Comparison of ENCODE assay signal across 24 cellular contexts in the genomic region with DNA sequence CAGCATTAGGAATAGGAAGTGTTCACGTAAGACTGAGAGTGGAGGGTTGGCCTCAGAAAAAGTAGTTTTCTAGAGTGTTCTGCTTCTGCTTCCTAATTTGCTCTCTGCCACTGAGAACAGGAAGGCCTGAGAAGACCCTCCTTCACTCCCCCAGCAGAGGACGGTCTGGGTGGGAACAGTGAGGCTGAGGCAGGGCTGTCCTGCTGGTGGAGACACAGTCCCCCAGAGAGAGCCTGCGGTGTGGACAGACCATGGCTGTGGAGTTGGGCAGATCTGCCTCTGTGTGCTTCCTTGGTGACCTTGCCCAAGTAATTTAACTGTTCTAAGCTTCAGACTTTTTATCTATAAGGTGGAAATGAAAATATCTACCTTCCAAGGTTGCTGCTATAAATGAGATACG.
"Had no signal": no experiment of that assay in that cellular context is flagged by ENCODE, and none has a peak within 500 bp of the region (broad histone marks: within the 10 kb centered on the region; RNA-seq: fewer than 3 reads in every experiment).

No MANE protein-coding gene starts in this region.

- H3K9me3 ChIP-seq: colonic mucosa, esophagus squamous epithelium, gastrocnemius medialis, left lung, lower lobe of right lung, mucosa of descending colon had no signal

- ATAC-seq: effector memory CD8-positive, alpha-beta T cell; esophagus mucosa; gastrocnemius medialis; heart right ventricle; left cardiac atrium; left lung; left ventricle myocardium superior; mucosa of descending colon had no signal

- H3K27me3 Mint-ChIP-seq: dendritic cell treated with granulocyte-macrophage colony-stimulating factor and Interleukin-4, amounts not matched to agents 40 ng/mL and 50 ng/mL, for 4 days had no signal

- H3K4me1 ChIP-seq: colonic mucosa, lower lobe of right lung had no signal

- H3K4me3 Mint-ChIP-seq: dendritic cell treated with granulocyte-macrophage colony-stimulating factor and Interleukin-4, amounts not matched to agents 40 ng/mL and 50 ng/mL, for 4 days; effector memory CD8-positive, alpha-beta T cell; endodermal cell; mesothelial cell of epicardium; naive B cell had no signal

- H3K36me3 ChIP-seq: colonic mucosa, esophagus squamous epithelium, gastrocnemius medialis, heart right ventricle, left lung, lower lobe of right lung had no signal

- H3K27ac Mint-ChIP-seq: dendritic cell treated with granulocyte-macrophage colony-stimulating factor and Interleukin-4, amounts not matched to agents 40 ng/mL and 50 ng/mL, for 4 days; effector memory CD8-positive, alpha-beta T cell; endodermal cell; mesothelial cell of epicardium had no signal

- H3K27ac ChIP-seq: colonic mucosa, epithelial cell of prostate, esophagus squamous epithelium, gastrocnemius medialis, heart right ventricle, left lung, lower lobe of right lung had no signal

- H3K4me3 ChIP-seq: colonic mucosa, esophagus squamous epithelium, gastrocnemius medialis, heart right ventricle, left lung, lower lobe of right lung, mucosa of descending colon had no signal

- H3K4me1 Mint-ChIP-seq: naive B cell had no signal

- DNase-seq: colonic mucosa; cortex of kidney; effector CD8-positive, alpha-beta T cell; effector memory CD8-positive, alpha-beta T cell; endodermal cell; erythroblast; esophagus squamous epithelium; foreskin fibroblast; foreskin melanocyte; gastrocnemius medialis; glutamatergic neuron; heart right ventricle; hippocampal formation; left cardiac atrium; left lung; left ventricle myocardium superior; lower lobe of right lung; mesenchymal stem cell; mucosa of descending colon; naive B cell had no signal

- H3K27me3 ChIP-seq: colonic mucosa, esophagus squamous epithelium, gastrocnemius medialis, heart right ventricle, left lung had no signal

- H3K36me3 Mint-ChIP-seq: mesothelial cell of epicardium, naive B cell had no signal

- H3K9me3 Mint-ChIP-seq: dendritic cell treated with granulocyte-macrophage colony-stimulating factor and Interleukin-4, amounts not matched to agents 40 ng/mL and 50 ng/mL, for 4 days; endodermal cell; mesothelial cell of epicardium; naive B cell had no signal
